21 cellular contexts compared by ENCODE assay signal in genomic region chrX:20435913-20436312, GRCh38.
"Had no signal": no experiment of that assay in that cellular context is flagged by ENCODE, and none has a peak within 500 bp of the region (broad histone marks: within the 10 kb centered on the region; RNA-seq: fewer than 3 reads in every experiment).

No MANE protein-coding gene starts in this region.

- H3K27ac Mint-ChIP-seq: memory B cell; mesothelial cell of epicardium; nephron progenitor cell; stimulated activated naive B cell treated with anti-CD40 and anti-IgM and Interleukin-4, amounts not matched to agents 10 μg/mL and 1 μg/mL and 100 μg/mL, for 72 hours; stimulated activated naive CD8-positive, alpha-beta T cell treated with anti-CD3 and anti-CD28 coated beads, Interleukin-15, amount 100 ng/mL, for 72 hours had no signal

- H3K9me3 Mint-ChIP-seq: memory B cell; stimulated activated naive B cell treated with anti-CD40 and anti-IgM and Interleukin-4, amounts not matched to agents 10 μg/mL and 1 μg/mL and 100 μg/mL, for 72 hours; stimulated activated naive CD8-positive, alpha-beta T cell treated with anti-CD3 and anti-CD28 coated beads, Interleukin-15, amount 100 ng/mL, for 72 hours had no signal

- ATAC-seq: naive thymus-derived CD4-positive, alpha-beta T cell; right cardiac atrium; stimulated activated naive B cell treated with anti-CD40 and anti-IgM and Interleukin-4, amounts not matched to agents 10 μg/mL and 1 μg/mL and 100 μg/mL, for 72 hours; stimulated activated naive CD8-positive, alpha-beta T cell treated with anti-CD3 and anti-CD28 coated beads, Interleukin-15, amount 100 ng/mL, for 72 hours; upper lobe of right lung had no signal

- H3K4me3 ChIP-seq: dorsolateral prefrontal cortex, left ventricle myocardium inferior, lung, prostate gland, skin epidermis, spleen, suprapubic skin, transverse colon, upper lobe of right lung, uterus had no signal

- H3K27me3 ChIP-seq: spleen, suprapubic skin, transverse colon, upper lobe of right lung had no signal

- FAIRE-seq: frontal cortex, keratinocyte had no signal

- H3K9me3 ChIP-seq: left ventricle myocardium inferior, prostate gland, spleen, suprapubic skin, transverse colon, upper lobe of right lung, uterus had no signal

- H3K4me3 Mint-ChIP-seq: memory B cell; mesothelial cell of epicardium; nephron progenitor cell; stimulated activated naive B cell treated with anti-CD40 and anti-IgM and Interleukin-4, amounts not matched to agents 10 μg/mL and 1 μg/mL and 100 μg/mL, for 72 hours; stimulated activated naive CD8-positive, alpha-beta T cell treated with anti-CD3 and anti-CD28 coated beads, Interleukin-15, amount 100 ng/mL, for 72 hours had no signal

- H3K27ac ChIP-seq: dorsolateral prefrontal cortex, left ventricle myocardium inferior, prostate gland, spleen, suprapubic skin, transverse colon, upper lobe of right lung, uterus had no signal

- H3K4me1 ChIP-seq: left ventricle myocardium inferior, prostate gland, suprapubic skin, upper lobe of right lung, uterus had no signal

- DNase-seq: dorsolateral prefrontal cortex; effector CD4-positive, alpha-beta T cell; left ventricle myocardium inferior; naive thymus-derived CD4-positive, alpha-beta T cell; nephron progenitor cell; nucleus accumbens; right cardiac atrium; spleen; stimulated activated naive B cell treated with anti-CD40 and anti-IgM and Interleukin-4, amounts not matched to agents 10 μg/mL and 1 μg/mL and 100 μg/mL, for 72 hours; stimulated activated naive CD8-positive, alpha-beta T cell treated with anti-CD3 and anti-CD28 coated beads, Interleukin-15, amount 100 ng/mL, for 72 hours; transverse colon; upper lobe of right lung; uterus had no signal

- H3K27me3 Mint-ChIP-seq: memory B cell; naive thymus-derived CD4-positive, alpha-beta T cell; stimulated activated naive CD8-positive, alpha-beta T cell treated with anti-CD3 and anti-CD28 coated beads, Interleukin-15, amount 100 ng/mL, for 72 hours had no signal

- H3K36me3 Mint-ChIP-seq: memory B cell; mesothelial cell of epicardium; stimulated activated naive B cell treated with anti-CD40 and anti-IgM and Interleukin-4, amounts not matched to agents 10 μg/mL and 1 μg/mL and 100 μg/mL, for 72 hours had no signal

- H3K36me3 ChIP-seq: left ventricle myocardium inferior, prostate gland, spleen, suprapubic skin, transverse colon, upper lobe of right lung, uterus had no signal
